ENCODE assay signal across 15 cellular contexts in the genomic region with DNA sequence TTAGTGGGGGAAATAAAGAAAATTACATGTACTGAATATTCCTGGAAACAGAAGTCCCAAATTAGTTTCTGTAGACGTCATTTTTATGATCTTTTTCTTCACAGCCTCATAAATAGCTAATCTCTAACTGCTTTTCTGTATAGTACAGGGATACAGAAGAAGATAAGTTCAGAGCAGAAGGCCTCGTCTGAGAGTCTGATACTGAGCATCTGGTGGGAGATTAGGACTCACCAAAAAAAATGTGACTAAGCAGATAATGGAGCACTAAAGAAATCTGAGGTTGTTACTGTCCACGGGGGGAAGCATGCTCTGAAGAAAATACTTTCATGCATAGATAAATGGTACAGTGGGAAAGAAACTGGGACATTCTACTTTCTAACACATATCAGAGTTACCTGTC.
"Had no signal": no experiment of that assay in that cellular context is flagged by ENCODE, and none has a peak within 500 bp of the region (broad histone marks: within the 10 kb centered on the region; RNA-seq: fewer than 3 reads in every experiment).

No MANE protein-coding gene starts in this region.

- H3K9me3 ChIP-seq: heart right ventricle, testis, tibial nerve had no signal

- H3K36me3 ChIP-seq: heart right ventricle, tibial nerve had no signal

- H3K27me3 Mint-ChIP-seq: stimulated activated naive B cell treated with anti-CD40 and anti-IgM and Interleukin-4, amounts not matched to agents 10 μg/mL and 1 μg/mL and 100 μg/mL, for 72 hours; stimulated activated naive CD8-positive, alpha-beta T cell treated with anti-CD3 and anti-CD28 coated beads, Interleukin-15, amount 100 ng/mL, for 72 hours had no signal

- DNase-seq: effector CD4-positive, alpha-beta T cell; endodermal cell; heart right ventricle; islet precursor cell; mammary epithelial cell; natural killer cell; posterior cingulate gyrus; stimulated activated CD4-positive, alpha-beta T cell treated with anti-CD3 and anti-CD28 coated beads, Interleukin-2, amount 100 ng/mL, for 24 hours; stimulated activated CD4-positive, alpha-beta T cell treated with anti-CD3 and anti-CD28 coated beads, Interleukin-4, amount 100 ng/mL, for 4 hours; stimulated activated naive B cell treated with anti-CD40 and anti-IgM and Interleukin-4, amounts not matched to agents 10 μg/mL and 1 μg/mL and 100 μg/mL, for 72 hours; stimulated activated naive CD8-positive, alpha-beta T cell treated with anti-CD3 and anti-CD28 coated beads, Interleukin-15, amount 100 ng/mL, for 72 hours; testis had no signal

- H3K27ac ChIP-seq: coronary artery, heart right ventricle, testis, tibial nerve had no signal

- H3K9me3 Mint-ChIP-seq: endodermal cell; neural crest cell; stimulated activated naive B cell treated with anti-CD40 and anti-IgM and Interleukin-4, amounts not matched to agents 10 μg/mL and 1 μg/mL and 100 μg/mL, for 72 hours; stimulated activated naive CD8-positive, alpha-beta T cell treated with anti-CD3 and anti-CD28 coated beads, Interleukin-15, amount 100 ng/mL, for 72 hours had no signal

- H3K36me3 Mint-ChIP-seq: natural killer cell; stimulated activated naive B cell treated with anti-CD40 and anti-IgM and Interleukin-4, amounts not matched to agents 10 μg/mL and 1 μg/mL and 100 μg/mL, for 72 hours had no signal

- H3K4me1 ChIP-seq: heart right ventricle, testis, tibial nerve had no signal

- H3K4me1 Mint-ChIP-seq: natural killer cell; neural crest cell; stimulated activated naive B cell treated with anti-CD40 and anti-IgM and Interleukin-4, amounts not matched to agents 10 μg/mL and 1 μg/mL and 100 μg/mL, for 72 hours; stimulated activated naive CD8-positive, alpha-beta T cell treated with anti-CD3 and anti-CD28 coated beads, Interleukin-15, amount 100 ng/mL, for 72 hours had no signal

- H3K4me3 Mint-ChIP-seq: endodermal cell; natural killer cell; neural crest cell; stimulated activated naive B cell treated with anti-CD40 and anti-IgM and Interleukin-4, amounts not matched to agents 10 μg/mL and 1 μg/mL and 100 μg/mL, for 72 hours; stimulated activated naive CD8-positive, alpha-beta T cell treated with anti-CD3 and anti-CD28 coated beads, Interleukin-15, amount 100 ng/mL, for 72 hours had no signal

- H3K27ac Mint-ChIP-seq: endodermal cell; natural killer cell; stimulated activated naive B cell treated with anti-CD40 and anti-IgM and Interleukin-4, amounts not matched to agents 10 μg/mL and 1 μg/mL and 100 μg/mL, for 72 hours; stimulated activated naive CD8-positive, alpha-beta T cell treated with anti-CD3 and anti-CD28 coated beads, Interleukin-15, amount 100 ng/mL, for 72 hours had no signal

- H3K27me3 ChIP-seq: testis had no signal

- H3K4me3 ChIP-seq: coronary artery, heart right ventricle, testis, tibial nerve had no signal
